ENCODE assay signal across 18 cellular contexts in genomic region chr2:167966937-167967913, GRCh38.
A peak's percentile ranks its signal among the peaks of the same experiment; 100 is the strongest.
DNase-seq lines count a peak whose midpoint lies in the region; FAIRE-seq and TF ChIP-seq lines count a peak whose summit lies in the region.
"Had no signal": no experiment of that assay in that cellular context is flagged by ENCODE, and none has a peak within 500 bp of the region (broad histone marks: within the 10 kb centered on the region; RNA-seq: fewer than 3 reads in every experiment).

No MANE protein-coding gene starts in this region.

- peak in 1 of 3 experiments; percentile 9 for TF ChIP-seq CTCF in esophagus muscularis mucosa (IDR thresholded peaks at IDR 0.05)

- no peak for FAIRE-seq in small intestine (lab: Jason Lieb, UNC)
- FAIRE-seq: D721Med, endometrium, H54 had no signal

- TF ChIP-seq POLR2A in esophagus muscularis mucosa (IDR thresholded peaks at IDR 0.05; ENCODE audit: low read depth), result no peak

- H3K4me3 ChIP-seq in esophagus muscularis mucosa (peak overlapping the region in 1 of 4 donors; percentile 8), small intestine (ENCODE audit: low read depth in 1 of 2, low read length in 2 of 2) (no peak overlapping the region)
- H3K4me3 ChIP-seq: adrenal gland, breast epithelium, psoas muscle, vagina had no signal

- H3K9me3 ChIP-seq in esophagus muscularis mucosa (peaks cover 0 to 6% (median 0%) of the 10 kb centered on the region in 4 donors), small intestine (ENCODE audit: control insufficient read depth, low read depth) (no peaks in the 10 kb centered on the region)
- H3K9me3 ChIP-seq: adrenal gland, psoas muscle, vagina had no signal

- H3K36me3 ChIP-seq in esophagus muscularis mucosa (peaks cover 0 to 7% (median 0%) of the 10 kb centered on the region in 4 donors), small intestine (ENCODE audit: control insufficient read depth in 2 of 2, insufficient read depth in 2 of 2, low read length in 2 of 2) (peaks cover 0 to 2% of the 10 kb centered on the region in 2 donors)
- H3K36me3 ChIP-seq: adrenal gland, breast epithelium had no signal

- H3K27me3 ChIP-seq in esophagus muscularis mucosa (no peaks in the 10 kb centered on the region), small intestine (ENCODE audit: control insufficient read depth in 2 of 2, insufficient read depth in 2 of 2, low read length in 2 of 2) (no peaks in the 10 kb centered on the region)
- H3K27me3 ChIP-seq: adrenal gland, breast epithelium, vagina had no signal

- H3K4me1 ChIP-seq in esophagus muscularis mucosa (peaks cover 0 to 36% (median 26%) of the 10 kb centered on the region in 4 donors), small intestine (ENCODE audit: control insufficient read depth in 2 of 2, insufficient read depth in 1 of 2, low read depth in 1 of 2, low read length in 1 of 2) (no peaks in the 10 kb centered on the region)
- H3K4me1 ChIP-seq: adrenal gland, breast epithelium, psoas muscle had no signal

- intact Hi-C loops in esophagus muscularis mucosa (cut with DNase I), result loop anchor here (2.0 kb wide), 1 partner anchor 152 kb away; no protein-coding TSS in a partner anchor

- DNase-seq in NCI-H69 (lab: John Stamatoyannopoulos, UW), result peak; percentile 48
- no peak for DNase-seq in esophagus muscularis mucosa (ENCODE audit: extremely low spot score)
- peak; percentile 27 for DNase-seq in left kidney (ENCODE audit: low read depth, low spot score)
- peak; percentile 59 for DNase-seq in small intestine
- DNase-seq in stimulated activated CD4-positive, alpha-beta T cell treated with anti-CD3 and anti-CD28 coated beads, Interleukin-4, amount 100 ng/mL, for 1 hour, result no peak
- DNase-seq in stimulated activated CD4-positive, alpha-beta T cell treated with anti-CD3 and anti-CD28 coated beads, Interleukin-4, amount 100 ng/mL, for 4 hours, result no peak
- DNase-seq in substantia nigra (lab: John Stamatoyannopoulos, UW), result no peak
- DNase-seq: activated CD4-positive, alpha-beta memory T cell treated with anti-CD3 and anti-CD28 coated beads for 36 hours; adrenal gland; NCI-H510A treated with DMSO at 0.1 percent for 48 hours; psoas muscle; RPMI8226; stimulated activated CD4-positive, alpha-beta T cell treated with anti-CD3 and anti-CD28 coated beads, Interleukin-12 subunit alpha, Interleukin-12 subunit beta, amount 100 ng/mL, for 4 hours had no signal

- TF ChIP-seq EP300 in esophagus muscularis mucosa (IDR thresholded peaks at IDR 0.05), result no peak

- WGBS in esophagus muscularis mucosa, result 51% methylated on average over 9 of the region's 9 CpGs
- WGBS in small intestine, 3 donors, result 65 to 72% (median 67%) methylated on average over 9 of the region's 9 CpGs

- H3K27ac ChIP-seq in esophagus muscularis mucosa (replicated peaks in 1 of 4) (peak overlapping the region; percentile 53 to 69 (median 65)), small intestine (ENCODE audit: low read depth in 1 of 2, low read length in 1 of 2) (no peak overlapping the region), substantia nigra (ENCODE audit: low read depth, low read length, poor library complexity, severe bottlenecking) (no peak overlapping the region)
- H3K27ac ChIP-seq: adrenal gland, psoas muscle, vagina had no signal

Comparison
In these comparisons a context has a peak if more than half of its experiments do, and no peak if none do; other contexts are left out.
1. DNase-seq: peak in NCI-H69 (single experiment), left kidney (single experiment) and small intestine (single experiment); none in esophagus muscularis mucosa (single experiment), stimulated activated CD4-positive, alpha-beta T cell treated with anti-CD3 and anti-CD28 coated beads, Interleukin-4, amount 100 ng/mL, for 1 hour (single experiment), stimulated activated CD4-positive, alpha-beta T cell treated with anti-CD3 and anti-CD28 coated beads, Interleukin-4, amount 100 ng/mL, for 4 hours (0 of 2) and substantia nigra (0 of 49).
2. H3K27ac ChIP-seq: peak in esophagus muscularis mucosa (4 of 4); none in small intestine (0 of 2) and substantia nigra (single experiment).